In genomic region chr2:199848323-199848722, GRCh38 we compare ENCODE assay signal across 21 cellular contexts. TPM values are rescaled to one million over a fixed set of nuclear protein-coding genes. Genes with fewer than 3 reads are reported as not detected.
DNase-seq lines count a peak whose midpoint lies in the region; FAIRE-seq and TF ChIP-seq lines count a peak whose summit lies in the region.
"Had no signal": no experiment of that assay in that cellular context is flagged by ENCODE, and none has a peak within 500 bp of the region (broad histone marks: within the 10 kb centered on the region; RNA-seq: fewer than 3 reads in every experiment).

No MANE protein-coding gene starts in this region.

- no peak overlapping the region for H2BK5ac ChIP-seq in trophoblast cell (ENCODE audit: low read depth, low read length, poor library complexity)

- H3K27me3 ChIP-seq in trophoblast cell (ENCODE audit: insufficient read depth, low read length): no peaks in the 10 kb centered on the region

- H3K4me1 ChIP-seq in trophoblast cell (ENCODE audit: control insufficient read depth in 1 of 2, insufficient read depth in 2 of 2, low read length in 2 of 2): peaks cover 0 to 2% of the 10 kb centered on the region in 2 experiments

- no peak overlapping the region for H4K12ac ChIP-seq in trophoblast cell (ENCODE audit: low read depth, low read length)

- no peak overlapping the region for H4K8ac ChIP-seq in trophoblast cell (ENCODE audit: low read depth, low read length)

- FAIRE-seq in urothelium cell line (lab: Jason Lieb, UNC): no peak
- FAIRE-seq: HTR-8/SVneo had no signal

- peaks cover 0 to 7% (median 0%) of the 10 kb centered on the region in 5 experiments for H3K9me3 Mint-ChIP-seq in brain
- H3K9me3 Mint-ChIP-seq: CD8-positive, alpha-beta T cell; IgD-negative memory B cell; T-helper 2 cell treated with Interferon-gamma antibody and Interleukin-4, amounts not matched to agents 5 μg/mL and 100 μg/mL, for 36 hours had no signal

- H3K9me3 ChIP-seq in trophoblast cell (ENCODE audit: insufficient read depth, low read depth, low read length): no peaks in the 10 kb centered on the region

- no peak overlapping the region for H3K18ac ChIP-seq in trophoblast cell (ENCODE audit: low read length)

- H3K4me1 Mint-ChIP-seq in brain: peaks cover 56% of the 10 kb centered on the region

- H2BK12ac ChIP-seq in trophoblast cell (ENCODE audit: low read length): no peak overlapping the region

- peak overlapping the region in 3 of 5 experiments; percentile 7 to 62 (median 30) for H3K4me3 Mint-ChIP-seq in brain
- H3K4me3 Mint-ChIP-seq: CD8-positive, alpha-beta T cell; H9; T-helper 2 cell treated with Interferon-gamma antibody and Interleukin-4, amounts not matched to agents 5 μg/mL and 100 μg/mL, for 36 hours had no signal

- H3K23ac ChIP-seq in trophoblast cell (ENCODE audit: low read length): no peak overlapping the region

- H3K9ac ChIP-seq in trophoblast cell (ENCODE audit: low read length): no peak overlapping the region

- no peaks in the 10 kb centered on the region for H3K36me3 Mint-ChIP-seq in brain
- H3K36me3 Mint-ChIP-seq: IgD-negative memory B cell had no signal

- H2AFZ ChIP-seq in trophoblast cell (ENCODE audit: insufficient read depth, low read length, poor library complexity): no peak overlapping the region

- H3K4me3 ChIP-seq in trophoblast cell (ENCODE audit: low read depth, low read length): no peak overlapping the region

- peaks cover 4% of the 10 kb centered on the region for H3K79me1 ChIP-seq in trophoblast cell (ENCODE audit: low read length)

- no peak overlapping the region for H3K4me2 ChIP-seq in trophoblast cell (ENCODE audit: low read length)

- no peak overlapping the region for H3K14ac ChIP-seq in trophoblast cell (ENCODE audit: low read length)

- no CpG with 5 or more reads among the region's 7 CpGs for WGBS in trophoblast cell (ENCODE audit: extremely low coverage, insufficient coverage, insufficient read length)

- no peak overlapping the region for H4K91ac ChIP-seq in trophoblast cell (ENCODE audit: low read depth, low read length)

- H3K79me2 ChIP-seq in trophoblast cell (ENCODE audit: control insufficient read depth, insufficient read depth, low read length, poor library complexity): peaks cover 2% of the 10 kb centered on the region

- H2BK120ac ChIP-seq in trophoblast cell (ENCODE audit: insufficient read depth, low read length, poor library complexity): no peak overlapping the region

- TF ChIP-seq CTCF in brain (conservative IDR thresholded peaks at IDR 0.05): no peak

- H3K27ac ChIP-seq in trophoblast cell (ENCODE audit: low read depth, low read length): no peak overlapping the region
- H3K27ac ChIP-seq: HL-60 had no signal

- peak overlapping the region in 1 of 5 experiments; percentile 78 for H3K27ac Mint-ChIP-seq in brain
- H3K27ac Mint-ChIP-seq: CD8-positive, alpha-beta T cell; H9; IgD-negative memory B cell; T-helper 2 cell treated with Interferon-gamma antibody and Interleukin-4, amounts not matched to agents 5 μg/mL and 100 μg/mL, for 36 hours had no signal

- DNase-seq in DMS53 (lab: John Stamatoyannopoulos, UW) (peak; percentile 39), DMS53 treated with DMSO at 0.1 percent for 48 hours (lab: John Stamatoyannopoulos, UW; ENCODE audit: unreplicated experiment) (no peak), Ammon's horn (ENCODE audit: low spot score) (peak; percentile 22), NCI-H1694 treated with DMSO at 0.1 percent for 48 hours (lab: John Stamatoyannopoulos, UW) (peak; percentile 72), urothelium cell line (ENCODE audit: low spot score) (no peak), DMS153 treated with DMSO at 0.1 percent for 48 hours (lab: John Stamatoyannopoulos, UW; ENCODE audit: unreplicated experiment) (no peak), trophoblast cell (no peak)
- DNase-seq: 8988T; CD8-positive, alpha-beta T cell; H9; Kasumi-1; MM.1S; NCI-H1105 treated with DMSO at 0.1 percent for 48 hours; NCI-H2029; NCI-H446; SW 1271 had no signal

- H3K36me3 ChIP-seq in trophoblast cell (ENCODE audit: control insufficient read depth in 1 of 2, insufficient read depth in 2 of 2, low read length in 2 of 2): no peaks in the 10 kb centered on the region

- no peak overlapping the region for H3K4ac ChIP-seq in trophoblast cell (ENCODE audit: low read depth, low read length)

- H2AK5ac ChIP-seq in trophoblast cell (ENCODE audit: low read length): no peak overlapping the region

- H3K27me3 Mint-ChIP-seq in brain: peaks cover 24% of the 10 kb centered on the region
- H3K27me3 Mint-ChIP-seq: IgD-negative memory B cell had no signal

RNA-seq across cellular contexts. Expression of gene FTCDNL1, which starts 2.7 kb away (rescaled TPM):
- polyA plus RNA-seq in brain (ENCODE audit: insufficient read depth, low read depth, low replicate concordance): 0.58 TPM
- 0.22 TPM in 2 replicates for polyA plus RNA-seq in trophoblast cell (2013)

Comparison
In these comparisons a context has a peak if more than half of its experiments do, and no peak if none do; other contexts are left out.
1. DNase-seq: peak in DMS53 (single experiment), Ammon's horn (single experiment) and NCI-H1694 treated with DMSO at 0.1 percent for 48 hours (single experiment); none in DMS53 treated with DMSO at 0.1 percent for 48 hours (single experiment), urothelium cell line (single experiment), DMS153 treated with DMSO at 0.1 percent for 48 hours (single experiment) and trophoblast cell (0 of 2).